In the genomic region with DNA sequence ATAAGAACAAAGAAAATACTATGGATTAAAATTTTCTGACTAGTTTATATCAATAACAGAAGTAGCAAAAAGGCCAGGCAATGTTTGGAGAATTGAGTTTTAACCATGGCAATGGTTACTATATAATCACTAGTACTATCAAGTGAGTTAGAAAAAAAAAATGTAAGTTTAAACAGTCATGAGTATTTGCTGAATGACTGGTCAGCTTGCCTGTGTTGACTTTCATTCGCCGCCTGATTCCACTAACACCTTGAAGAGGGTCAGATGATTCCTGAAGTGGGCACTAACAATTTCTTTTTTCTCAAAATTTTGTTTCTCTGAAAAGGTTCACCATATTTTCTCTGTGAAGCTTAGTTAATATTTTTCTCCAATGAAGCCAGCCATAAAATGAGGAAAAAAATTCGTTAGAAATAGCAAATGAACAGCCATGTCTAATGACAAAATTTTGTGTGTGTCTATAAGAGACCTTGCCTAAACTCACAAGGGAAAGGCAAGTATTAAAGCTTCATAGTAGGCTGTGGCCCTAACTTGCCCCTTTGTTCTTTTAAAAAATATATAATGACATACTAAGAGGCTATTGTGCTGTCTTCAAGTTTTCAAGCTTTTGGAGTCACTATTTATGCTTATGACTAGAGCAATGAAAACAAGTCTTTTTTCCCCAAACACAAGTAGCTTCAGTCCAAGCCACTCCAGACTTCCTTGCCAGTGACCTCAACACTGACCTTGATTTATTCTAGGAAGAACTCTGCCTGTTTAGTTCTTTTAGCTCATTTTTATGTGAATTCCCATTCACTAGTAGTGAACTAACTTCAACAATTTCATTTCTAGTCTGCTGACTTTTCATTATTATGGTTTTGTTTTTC, we compare ENCODE assay signal across 21 cellular contexts.
"Had no signal": no experiment of that assay in that cellular context is flagged by ENCODE, and none has a peak within 500 bp of the region (broad histone marks: within the 10 kb centered on the region; RNA-seq: fewer than 3 reads in every experiment).

No MANE protein-coding gene starts in this region.

- H3K27ac Mint-ChIP-seq: memory B cell; mesothelial cell of epicardium; natural killer cell; neural progenitor cell; stimulated activated effector memory CD8-positive, alpha-beta T cell treated with anti-CD3 and anti-CD28 coated beads, Interleukin-12 subunit alpha, Interleukin-12 subunit beta, amount 100 ng/mL, for 72 hours had no signal

- ATAC-seq: foreskin keratinocyte; natural killer cell; stimulated activated effector memory CD8-positive, alpha-beta T cell treated with anti-CD3 and anti-CD28 coated beads, Interleukin-12 subunit alpha, Interleukin-12 subunit beta, amount 100 ng/mL, for 72 hours; stimulated activated naive CD8-positive, alpha-beta T cell treated with anti-CD3 and anti-CD28 coated beads, Interleukin-15, Interleukin-2, amounts not matched to agents 100 U/mL and 50 U/mL, for 24 hours had no signal

- DNase-seq: cerebellar nuclear complex; colonic mucosa; dermis blood vessel endothelial cell; erythroblast; foreskin keratinocyte; head of caudate nucleus; hippocampal formation; kidney glomerular epithelial cell; natural killer cell; nucleus accumbens; ovary; stimulated activated CD4-positive, alpha-beta T cell treated with anti-CD3 and anti-CD28 coated beads, Interleukin-4, amount 100 ng/mL, for 1 hour; stimulated activated CD8-positive, alpha-beta memory T cell treated with anti-CD3 and anti-CD28 coated beads, Interleukin-4, amount 100 ng/mL, for 48 hours; stimulated activated naive CD8-positive, alpha-beta T cell treated with anti-CD3 and anti-CD28 coated beads, Interleukin-15, Interleukin-2, amounts not matched to agents 100 U/mL and 50 U/mL, for 24 hours; tibial artery had no signal

- H3K4me3 Mint-ChIP-seq: memory B cell; mesothelial cell of epicardium; natural killer cell; neural progenitor cell; stimulated activated effector memory CD8-positive, alpha-beta T cell treated with anti-CD3 and anti-CD28 coated beads, Interleukin-12 subunit alpha, Interleukin-12 subunit beta, amount 100 ng/mL, for 72 hours had no signal

- H3K27me3 Mint-ChIP-seq: memory B cell had no signal

- H3K36me3 ChIP-seq: colonic mucosa, ovary, right atrium auricular region, suprapubic skin had no signal

- H3K4me1 ChIP-seq: colonic mucosa, foreskin keratinocyte, neural progenitor cell, right atrium auricular region, suprapubic skin, tibial artery had no signal

- H3K36me3 Mint-ChIP-seq: stimulated activated effector memory CD8-positive, alpha-beta T cell treated with anti-CD3 and anti-CD28 coated beads, Interleukin-12 subunit alpha, Interleukin-12 subunit beta, amount 100 ng/mL, for 72 hours had no signal

- H3K9me3 ChIP-seq: ovary, tibial artery had no signal

- H3K4me3 ChIP-seq: colonic mucosa, neural progenitor cell, ovary, right atrium auricular region, suprapubic skin, tibial artery had no signal

- H3K27me3 ChIP-seq: colonic mucosa, foreskin keratinocyte, neural progenitor cell, ovary, right atrium auricular region, suprapubic skin, tibial artery had no signal

- H3K27ac ChIP-seq: colonic mucosa, foreskin keratinocyte, neural progenitor cell, ovary, right atrium auricular region, suprapubic skin, tibial artery had no signal

- H3K4me1 Mint-ChIP-seq: memory B cell; mesothelial cell of epicardium; natural killer cell; neural progenitor cell; stimulated activated effector memory CD8-positive, alpha-beta T cell treated with anti-CD3 and anti-CD28 coated beads, Interleukin-12 subunit alpha, Interleukin-12 subunit beta, amount 100 ng/mL, for 72 hours had no signal
